In the genomic region with DNA sequence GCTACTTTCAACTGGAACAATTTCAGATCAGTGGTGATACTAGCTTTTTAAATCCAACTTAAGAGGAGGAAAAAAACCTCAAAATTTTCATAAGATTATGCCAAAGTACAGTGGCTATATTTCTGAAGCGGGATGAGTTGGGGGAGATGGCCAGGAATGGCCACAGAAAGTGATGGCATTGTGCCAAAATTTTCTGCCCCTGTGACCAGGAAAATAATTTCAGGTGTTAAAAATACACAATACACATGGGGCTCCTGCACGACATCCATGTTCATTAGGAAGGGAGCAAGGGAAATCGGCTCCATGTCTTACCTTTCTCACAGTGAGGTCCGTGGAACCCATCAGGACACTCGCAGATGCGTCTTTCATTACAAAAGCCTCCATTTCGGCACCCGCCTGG, we compare ENCODE assay signal across 12 cellular contexts. TPM values are rescaled to one million over a fixed set of nuclear protein-coding genes. Genes with fewer than 3 reads are reported as not detected.
"Had no signal": no experiment of that assay in that cellular context is flagged by ENCODE, and none has a peak within 500 bp of the region (broad histone marks: within the 10 kb centered on the region; RNA-seq: fewer than 3 reads in every experiment).

No MANE protein-coding gene starts in this region.

- H3K4me3 Mint-ChIP-seq: HFFc6, IgD-negative memory B cell had no signal

- H3K4me2 ChIP-seq: KMS-11 had no signal

- H3K9me3 Mint-ChIP-seq: HFFc6, IgD-negative memory B cell had no signal

- H3K27ac Mint-ChIP-seq: HFFc6, IgD-negative memory B cell had no signal

- H3K27ac ChIP-seq: HL-60, KMS-11 had no signal

- H3K9ac ChIP-seq: KMS-11 had no signal

- H3K4me1 ChIP-seq: HAP-1 had no signal

- ATAC-seq: HCT116, HepG2 had no signal

- H3K4me3 ChIP-seq: HAP-1 had no signal

- H3K36me3 Mint-ChIP-seq: IgD-negative memory B cell had no signal

- DNase-seq: GOT3, H7, HFFc6, KBM-7 had no signal

- H3K36me3 ChIP-seq: HAP-1 had no signal

- H3K9me3 ChIP-seq: HAP-1 had no signal

RNA-seq across cellular contexts. Expression of a gene that starts 53.7 kb away (rescaled TPM):
- total RNA-seq: H4, HepG2, HFFc6, HT1080 had no signal
- polyA plus RNA-seq: HepG2, IgD-negative memory B cell had no signal
